In the genomic region with DNA sequence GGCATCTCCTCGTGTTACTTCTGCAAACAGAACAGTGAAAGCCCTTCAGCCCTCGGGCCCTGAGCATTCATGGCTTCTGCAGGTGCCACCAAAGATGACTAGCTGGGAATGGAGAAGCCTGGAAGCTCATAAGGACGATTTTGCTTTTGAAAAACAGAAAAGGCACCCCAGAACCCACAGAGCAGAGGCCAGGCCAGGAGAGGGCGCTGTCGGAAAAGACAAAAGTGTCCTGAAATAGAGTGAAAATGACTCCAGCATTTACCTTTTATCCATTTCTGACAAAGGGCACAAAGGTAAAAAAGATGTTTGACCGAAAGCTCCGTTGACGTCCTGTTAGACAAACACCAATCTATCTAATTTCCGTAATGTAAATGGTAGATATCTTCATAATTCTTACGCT, we compare ENCODE assay signal across 8 cellular contexts. TPM values are rescaled to one million over a fixed set of nuclear protein-coding genes. Genes with fewer than 3 reads are reported as not detected.
DNase-seq lines count a peak whose midpoint lies in the region; ATAC-seq and TF ChIP-seq lines count a peak whose summit lies in the region.

No MANE protein-coding gene starts in this region.

- no peak overlapping the region for H3K4me3 Mint-ChIP-seq in activated T-cell treated with anti-CD3 and anti-CD28 coated beads, Interleukin-2, amount 50 U/mL, for 24 hours

- TF ChIP-seq CTCF in foreskin keratinocyte (conservative IDR thresholded peaks at IDR 0.05), result peak; percentile 73

- no peaks in the 10 kb centered on the region for H3K9me3 Mint-ChIP-seq in activated T-cell treated with anti-CD3 and anti-CD28 coated beads, Interleukin-2, amount 50 U/mL, for 24 hours

- peaks cover 4% of the 10 kb centered on the region for H3K4me1 Mint-ChIP-seq in activated T-cell treated with anti-CD3 and anti-CD28 coated beads, Interleukin-2, amount 50 U/mL, for 24 hours (ENCODE audit: low read depth)

- no peak for ATAC-seq in foreskin keratinocyte
- no peak for ATAC-seq in GM21423 (IDR thresholded peaks at IDR 0.05; ENCODE audit: unreplicated experiment)
- no peak for ATAC-seq in HG03469 (IDR thresholded peaks at IDR 0.05; ENCODE audit: unreplicated experiment)

- H3K27me3 ChIP-seq in foreskin keratinocyte, result peaks cover 12% of the 10 kb centered on the region

- no peak overlapping the region for H3K27ac ChIP-seq in foreskin keratinocyte

- no peak overlapping the region for H3K27ac Mint-ChIP-seq in activated T-cell treated with anti-CD3 and anti-CD28 coated beads, Interleukin-2, amount 50 U/mL, for 24 hours

- H3K4me1 ChIP-seq in foreskin keratinocyte, result no peaks in the 10 kb centered on the region

- H3K36me3 Mint-ChIP-seq in activated T-cell treated with anti-CD3 and anti-CD28 coated beads, Interleukin-2, amount 50 U/mL, for 24 hours (ENCODE audit: low read depth), result no peaks in the 10 kb centered on the region

- H3K27me3 Mint-ChIP-seq in activated T-cell treated with anti-CD3 and anti-CD28 coated beads, Interleukin-2, amount 50 U/mL, for 24 hours, result peaks cover 46% of the 10 kb centered on the region

- peak; percentile 23 to 44 for DNase-seq in NCI-H524 (lab: John Stamatoyannopoulos, UW)
- DNase-seq in NCI-H524 treated with DMSO at 0.1 percent for 48 hours (lab: John Stamatoyannopoulos, UW), result no peak
- DNase-seq in NOMO-1 treated with DMSO at 0.1 percent for 48 hours (lab: John Stamatoyannopoulos, UW; ENCODE audit: unreplicated experiment), result peak; percentile 27
- DNase-seq in activated T-cell treated with anti-CD3 and anti-CD28 coated beads, Interleukin-2, amount 50 U/mL, for 24 hours, result peak; percentile 75
- no peak for DNase-seq in foreskin keratinocyte
- DNase-seq in retina, result peak; percentile 27

RNA-seq across cellular contexts. Expression of gene ZNF195, which starts 37.6 kb away (rescaled TPM):
- 24.5 and 28.4 TPM in 2 replicates for total RNA-seq in foreskin keratinocyte
- 10.5 and 11.2 TPM in 2 replicates for polyA plus RNA-seq in foreskin keratinocyte

Comparison
In these comparisons a context has a peak if more than half of its experiments do, and no peak if none do; other contexts are left out.
1. DNase-seq: peak in NCI-H524 (2 of 2), NOMO-1 treated with DMSO at 0.1 percent for 48 hours (single experiment), activated T-cell treated with anti-CD3 and anti-CD28 coated beads, Interleukin-2, amount 50 U/mL, for 24 hours (single experiment) and retina (single experiment); none in NCI-H524 treated with DMSO at 0.1 percent for 48 hours (single experiment) and foreskin keratinocyte (0 of 2).